9 cellular contexts compared by ENCODE assay signal in the genomic region with DNA sequence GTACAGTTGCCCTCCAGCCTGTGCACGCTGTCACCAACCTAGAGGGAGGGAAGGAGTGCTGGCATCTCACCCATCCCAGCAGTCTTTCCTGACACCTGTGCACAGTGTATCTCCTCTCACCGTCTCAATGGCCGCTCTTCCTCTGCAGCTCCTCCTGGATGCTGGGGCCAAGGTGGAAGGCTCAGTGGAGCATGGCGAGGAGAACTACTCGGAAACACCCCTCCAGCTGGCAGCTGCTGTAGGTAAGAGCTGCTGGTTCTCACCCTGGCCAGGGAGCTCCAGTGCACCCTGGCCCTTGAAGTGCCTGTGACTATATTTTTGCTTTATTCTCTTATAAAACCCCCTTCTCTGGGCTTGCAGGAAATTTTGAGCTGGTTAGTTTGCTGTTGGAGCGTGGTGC.
"Had no signal": no experiment of that assay in that cellular context is flagged by ENCODE, and none has a peak within 500 bp of the region (broad histone marks: within the 10 kb centered on the region; RNA-seq: fewer than 3 reads in every experiment).

No MANE protein-coding gene starts in this region.

- H3K4me3 ChIP-seq: GM23248, HAP-1, K562 had no signal

- H3K27ac ChIP-seq: GM23248 had no signal

- H3K4me1 ChIP-seq: HAP-1 had no signal

- DNase-seq: GM23248, GOT3, H7, HFFc6, IMR-90, KG1 had no signal

- H3K9me3 Mint-ChIP-seq: HFFc6 had no signal

- H3K9me3 ChIP-seq: HAP-1 had no signal

- H3K36me3 ChIP-seq: HAP-1 had no signal

- ATAC-seq: HCT116, K562 had no signal

- H3K27ac Mint-ChIP-seq: HFFc6 had no signal
